ENCODE assay signal across 24 cellular contexts in genomic region chr18:33716061-33716683, GRCh38.
DNase-seq lines count a peak whose midpoint lies in the region; ATAC-seq and TF ChIP-seq lines count a peak whose summit lies in the region.
"Had no signal": no experiment of that assay in that cellular context is flagged by ENCODE, and none has a peak within 500 bp of the region (broad histone marks: within the 10 kb centered on the region; RNA-seq: fewer than 3 reads in every experiment).

No MANE protein-coding gene starts in this region.

- H4K20me1 ChIP-seq in OCI-LY1 (ENCODE audit: insufficient read depth, low read length), result no peaks in the 10 kb centered on the region

- H3F3A ChIP-seq in OCI-LY1 (ENCODE audit: insufficient read depth, low read length), result no peaks in the 10 kb centered on the region

- no peaks in the 10 kb centered on the region for H3K27me3 ChIP-seq in OCI-LY1 (ENCODE audit: insufficient read depth, low read length)
- H3K27me3 ChIP-seq in vagina, result no peaks in the 10 kb centered on the region
- H3K27me3 ChIP-seq: heart left ventricle, left lung, MG63, ovary, right lobe of liver had no signal

- H3K9ac ChIP-seq in OCI-LY1 (ENCODE audit: low read length), result no peak overlapping the region

- H3K9me2 ChIP-seq in OCI-LY1 (ENCODE audit: low read depth, low read length), result no peaks in the 10 kb centered on the region

- no peak overlapping the region for H3K27ac ChIP-seq in OCI-LY1 (ENCODE audit: low read depth, low read length, poor library complexity, severe bottlenecking)
- H3K27ac ChIP-seq in vagina, result no peak overlapping the region
- H3K27ac ChIP-seq: epithelial cell of prostate, left lung, ovary, right lobe of liver had no signal

- H3K36me3 ChIP-seq in OCI-LY1 (ENCODE audit: insufficient read depth, low read length) (no peaks in the 10 kb centered on the region), vagina (no peaks in the 10 kb centered on the region)
- H3K36me3 ChIP-seq: heart left ventricle, left lung, MG63, ovary, right lobe of liver had no signal

- intact Hi-C loops in left ventricle myocardium superior (cut with micrococcal nuclease), result no loop called here
- intact Hi-C loops in Right ventricle myocardium inferior (cut with DNase I), result loop anchor here (10.0 kb wide), 1 partner anchor 131 kb away; no protein-coding TSS in a partner anchor
- intact Hi-C loops in vagina (cut with DNase I), result no loop called here

- DNase-seq in left ventricle myocardium superior (no peak), Right ventricle myocardium inferior (ENCODE audit: missing footprints) (no peak), vagina (ENCODE audit: extremely low spot score in 2 of 2) (no peak), HPDE6-E6E7 (ENCODE audit: extremely low spot score) (no peak), H4 (ENCODE audit: low spot score) (no peak), mesenteric fat pad (ENCODE audit: low spot score) (no peak)
- DNase-seq: activated CD4-positive, alpha-beta T cell treated with anti-CD3 and anti-CD28 coated beads, Interleukin-2, amount 10 ng/mL, durations not matched to agents 24 days and 14 days; anterior cingulate cortex; heart left ventricle; left lung; MG63; NCI-H187; NCI-H2227 treated with DMSO at 0.1 percent for 48 hours; NCI-H774; ovary; right lobe of liver; stimulated activated CD4-positive, alpha-beta T cell treated with anti-CD3 and anti-CD28 coated beads, Interleukin-15, amount 100 ng/mL, for 24 hours; stimulated activated CD8-positive, alpha-beta memory T cell treated with anti-CD3 and anti-CD28 coated beads, Interleukin-4, amount 100 ng/mL, for 48 hours had no signal

- H3K4me1 ChIP-seq in OCI-LY1 (ENCODE audit: insufficient read depth, low read length, severe bottlenecking) (peaks cover 14% of the 10 kb centered on the region), vagina (no peaks in the 10 kb centered on the region)
- H3K4me1 ChIP-seq: left lung, right lobe of liver had no signal

- TF ChIP-seq CTCF in OCI-LY1 (IDR thresholded peaks at IDR 0.05; ENCODE audit: low read length) (no peak), vagina (IDR thresholded peaks at IDR 0.05) (no peak)

- H3K4me3 ChIP-seq in OCI-LY1 (ENCODE audit: low read depth, low read length, poor library complexity, severe bottlenecking) (no peak overlapping the region), vagina (no peak overlapping the region)
- H3K4me3 ChIP-seq: heart left ventricle, K562, left lung, MG63, ovary, right lobe of liver had no signal

- TF ChIP-seq POLR2A in vagina (IDR thresholded peaks at IDR 0.05), result no peak

- ATAC-seq in left ventricle myocardium superior, result peak; percentile 46
- ATAC-seq in Right ventricle myocardium inferior, result no peak
- ATAC-seq in HG02870 (IDR thresholded peaks at IDR 0.05; ENCODE audit: unreplicated experiment), result peak; percentile 53
- ATAC-seq: K562; left lung; natural killer cell treated with Interleukin-12 subunit alpha and Interleukin-12 subunit beta and Interleukin-15 and Interleukin-18, amount 100 ng/mL, for 72 hours; Panc1 had no signal

- H2AFZ ChIP-seq in OCI-LY1 (ENCODE audit: low read length), result peak overlapping the region; percentile 63; the same call in 1 of the 2 replicates

- no peaks in the 10 kb centered on the region for H3K79me2 ChIP-seq in OCI-LY1 (ENCODE audit: insufficient read depth, low read length)

- no peak overlapping the region for H3K4me2 ChIP-seq in OCI-LY1 (ENCODE audit: low read length)

- H3K9me3 ChIP-seq in OCI-LY1 (ENCODE audit: low read length) (no peaks in the 10 kb centered on the region), vagina (no peaks in the 10 kb centered on the region)
- H3K9me3 ChIP-seq: heart left ventricle, left lung, MG63, ovary, right lobe of liver had no signal
